Comparison of ENCODE assay signal across 1 cellular context in the genomic region with DNA sequence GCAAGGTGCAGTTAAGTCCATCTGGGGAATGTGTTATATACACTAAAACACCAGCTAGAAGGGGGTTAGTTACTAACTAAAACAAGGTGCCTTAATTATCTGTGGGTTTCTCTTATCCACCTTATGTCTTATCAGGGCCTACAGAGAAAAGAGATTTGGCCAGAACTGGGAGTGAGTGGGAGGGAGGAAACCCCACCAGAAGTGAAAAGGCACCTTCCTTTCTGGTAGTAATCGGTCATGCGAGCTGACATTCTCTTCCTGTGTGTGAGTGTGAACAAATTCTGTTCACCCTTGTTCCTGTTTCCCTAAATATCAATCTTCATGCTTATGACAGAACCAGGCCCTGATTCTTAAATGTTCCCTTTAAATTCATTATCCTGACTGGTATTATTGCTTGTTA.
TF ChIP-seq lines count a peak whose summit lies in the region.

No MANE protein-coding gene starts in this region.

TF ChIP-seq in GM12878, 131 proteins besides CTCF, POLR2A, EP300 and RAD21 (continued from another document):
- TF ChIP-seq ESRRA (IDR thresholded peaks at IDR 0.05; ENCODE audit: low read length) (no peak), NFXL1 (IDR thresholded peaks at IDR 0.05; ENCODE audit: borderline replicate concordance) (no peak), MEF2A (IDR thresholded peaks at IDR 0.05; ENCODE audit: insufficient read depth, low read depth, low read length) (0 out of 2 replicates have a peak, but pooled peaks have one; percentile 2), IKZF1 (conservative IDR thresholded peaks at IDR 0.05) (peak; percentile 28; the same call in 1 of the 2 replicates), MTA3 (IDR thresholded peaks at IDR 0.05; ENCODE audit: borderline replicate concordance, low read length) (no peak; the same call in 1 of the 2 replicates), NFIC (IDR thresholded peaks at IDR 0.05; ENCODE audit: low read depth, low read length) (peak; percentile 57), RAD51 (IDR thresholded peaks at IDR 0.05) (no peak), POLR2AphosphoS2 (IDR thresholded peaks at IDR 0.05; ENCODE audit: low read depth, low read length) (no peak), PBX3 (IDR thresholded peaks at IDR 0.05; ENCODE audit: insufficient replicate concordance, low read depth, low read length) (peak; percentile 30), YBX1 (IDR thresholded peaks at IDR 0.05) (no peak), RUNX3 (IDR thresholded peaks at IDR 0.05; ENCODE audit: low read length) (peak; percentile 63), RB1 (IDR thresholded peaks at IDR 0.05; ENCODE audit: borderline replicate concordance) (no peak), ETV6 (conservative IDR thresholded peaks at IDR 0.05 in 1 of 2, IDR thresholded peaks at IDR 0.05 in 1 of 2; ENCODE audit: borderline replicate concordance in 1 of 2, low read depth in 1 of 2) (peak in 1 of 2 experiments; percentile 98; a peak in 2 of 4 replicates), CHD4 (IDR thresholded peaks at IDR 0.05) (no peak), ZNF687 (IDR thresholded peaks at IDR 0.05) (no peak), FOS (IDR thresholded peaks at IDR 0.05; ENCODE audit: borderline replicate concordance, extremely low read depth, insufficient read length) (no peak), SMARCA5 (IDR thresholded peaks at IDR 0.05) (no peak), IRF4 (IDR thresholded peaks at IDR 0.05; ENCODE audit: low read depth, low read length) (peak; percentile 53; the same call in 1 of the 2 replicates), SRF (IDR thresholded peaks at IDR 0.05; ENCODE audit: low read depth in 2 of 2, low read length in 2 of 2) (no peak), LARP7 (IDR thresholded peaks at IDR 0.05) (no peak), CBX3 (IDR thresholded peaks at IDR 0.05; ENCODE audit: borderline replicate concordance, low read depth) (no peak), EGR1 (IDR thresholded peaks at IDR 0.05; ENCODE audit: borderline replicate concordance in 1 of 2, low read depth in 2 of 2, low read length in 2 of 2) (peak in 1 of 2 experiments; percentile 75; a peak in 1 of 3 replicates)
- TF ChIP-seq, protein P1, sequence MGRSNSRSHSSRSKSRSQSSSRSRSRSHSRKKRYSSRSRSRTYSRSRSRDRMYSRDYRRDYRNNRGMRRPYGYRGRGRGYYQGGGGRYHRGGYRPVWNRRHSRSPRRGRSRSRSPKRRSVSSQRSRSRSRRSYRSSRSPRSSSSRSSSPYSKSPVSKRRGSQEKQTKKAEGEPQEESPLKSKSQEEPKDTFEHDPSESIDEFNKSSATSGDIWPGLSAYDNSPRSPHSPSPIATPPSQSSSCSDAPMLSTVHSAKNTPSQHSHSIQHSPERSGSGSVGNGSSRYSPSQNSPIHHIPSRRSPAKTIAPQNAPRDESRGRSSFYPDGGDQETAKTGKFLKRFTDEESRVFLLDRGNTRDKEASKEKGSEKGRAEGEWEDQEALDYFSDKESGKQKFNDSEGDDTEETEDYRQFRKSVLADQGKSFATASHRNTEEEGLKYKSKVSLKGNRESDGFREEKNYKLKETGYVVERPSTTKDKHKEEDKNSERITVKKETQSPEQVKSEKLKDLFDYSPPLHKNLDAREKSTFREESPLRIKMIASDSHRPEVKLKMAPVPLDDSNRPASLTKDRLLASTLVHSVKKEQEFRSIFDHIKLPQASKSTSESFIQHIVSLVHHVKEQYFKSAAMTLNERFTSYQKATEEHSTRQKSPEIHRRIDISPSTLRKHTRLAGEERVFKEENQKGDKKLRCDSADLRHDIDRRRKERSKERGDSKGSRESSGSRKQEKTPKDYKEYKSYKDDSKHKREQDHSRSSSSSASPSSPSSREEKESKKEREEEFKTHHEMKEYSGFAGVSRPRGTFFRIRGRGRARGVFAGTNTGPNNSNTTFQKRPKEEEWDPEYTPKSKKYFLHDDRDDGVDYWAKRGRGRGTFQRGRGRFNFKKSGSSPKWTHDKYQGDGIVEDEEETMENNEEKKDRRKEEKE (IDR thresholded peaks at IDR 0.05): no peak
- TF ChIP-seq, protein P2, sequence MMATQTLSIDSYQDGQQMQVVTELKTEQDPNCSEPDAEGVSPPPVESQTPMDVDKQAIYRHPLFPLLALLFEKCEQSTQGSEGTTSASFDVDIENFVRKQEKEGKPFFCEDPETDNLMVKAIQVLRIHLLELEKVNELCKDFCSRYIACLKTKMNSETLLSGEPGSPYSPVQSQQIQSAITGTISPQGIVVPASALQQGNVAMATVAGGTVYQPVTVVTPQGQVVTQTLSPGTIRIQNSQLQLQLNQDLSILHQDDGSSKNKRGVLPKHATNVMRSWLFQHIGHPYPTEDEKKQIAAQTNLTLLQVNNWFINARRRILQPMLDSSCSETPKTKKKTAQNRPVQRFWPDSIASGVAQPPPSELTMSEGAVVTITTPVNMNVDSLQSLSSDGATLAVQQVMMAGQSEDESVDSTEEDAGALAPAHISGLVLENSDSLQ (IDR thresholded peaks at IDR 0.05): peak; percentile 45; the same call in 1 of the 2 replicates
- TF ChIP-seq, protein P3, sequence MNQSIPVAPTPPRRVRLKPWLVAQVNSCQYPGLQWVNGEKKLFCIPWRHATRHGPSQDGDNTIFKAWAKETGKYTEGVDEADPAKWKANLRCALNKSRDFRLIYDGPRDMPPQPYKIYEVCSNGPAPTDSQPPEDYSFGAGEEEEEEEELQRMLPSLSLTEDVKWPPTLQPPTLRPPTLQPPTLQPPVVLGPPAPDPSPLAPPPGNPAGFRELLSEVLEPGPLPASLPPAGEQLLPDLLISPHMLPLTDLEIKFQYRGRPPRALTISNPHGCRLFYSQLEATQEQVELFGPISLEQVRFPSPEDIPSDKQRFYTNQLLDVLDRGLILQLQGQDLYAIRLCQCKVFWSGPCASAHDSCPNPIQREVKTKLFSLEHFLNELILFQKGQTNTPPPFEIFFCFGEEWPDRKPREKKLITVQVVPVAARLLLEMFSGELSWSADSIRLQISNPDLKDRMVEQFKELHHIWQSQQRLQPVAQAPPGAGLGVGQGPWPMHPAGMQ (IDR thresholded peaks at IDR 0.05; ENCODE audit: borderline replicate concordance): no peak
- TF ChIP-seq, protein P4, sequence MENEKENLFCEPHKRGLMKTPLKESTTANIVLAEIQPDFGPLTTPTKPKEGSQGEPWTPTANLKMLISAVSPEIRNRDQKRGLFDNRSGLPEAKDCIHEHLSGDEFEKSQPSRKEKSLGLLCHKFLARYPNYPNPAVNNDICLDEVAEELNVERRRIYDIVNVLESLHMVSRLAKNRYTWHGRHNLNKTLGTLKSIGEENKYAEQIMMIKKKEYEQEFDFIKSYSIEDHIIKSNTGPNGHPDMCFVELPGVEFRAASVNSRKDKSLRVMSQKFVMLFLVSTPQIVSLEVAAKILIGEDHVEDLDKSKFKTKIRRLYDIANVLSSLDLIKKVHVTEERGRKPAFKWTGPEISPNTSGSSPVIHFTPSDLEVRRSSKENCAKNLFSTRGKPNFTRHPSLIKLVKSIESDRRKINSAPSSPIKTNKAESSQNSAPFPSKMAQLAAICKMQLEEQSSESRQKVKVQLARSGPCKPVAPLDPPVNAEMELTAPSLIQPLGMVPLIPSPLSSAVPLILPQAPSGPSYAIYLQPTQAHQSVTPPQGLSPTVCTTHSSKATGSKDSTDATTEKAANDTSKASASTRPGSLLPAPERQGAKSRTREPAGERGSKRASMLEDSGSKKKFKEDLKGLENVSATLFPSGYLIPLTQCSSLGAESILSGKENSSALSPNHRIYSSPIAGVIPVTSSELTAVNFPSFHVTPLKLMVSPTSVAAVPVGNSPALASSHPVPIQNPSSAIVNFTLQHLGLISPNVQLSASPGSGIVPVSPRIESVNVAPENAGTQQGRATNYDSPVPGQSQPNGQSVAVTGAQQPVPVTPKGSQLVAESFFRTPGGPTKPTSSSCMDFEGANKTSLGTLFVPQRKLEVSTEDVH (IDR thresholded peaks at IDR 0.05; ENCODE audit: low read depth, partially characterized antibody): no peak
